18 cellular contexts compared by ENCODE assay signal in the genomic region with DNA sequence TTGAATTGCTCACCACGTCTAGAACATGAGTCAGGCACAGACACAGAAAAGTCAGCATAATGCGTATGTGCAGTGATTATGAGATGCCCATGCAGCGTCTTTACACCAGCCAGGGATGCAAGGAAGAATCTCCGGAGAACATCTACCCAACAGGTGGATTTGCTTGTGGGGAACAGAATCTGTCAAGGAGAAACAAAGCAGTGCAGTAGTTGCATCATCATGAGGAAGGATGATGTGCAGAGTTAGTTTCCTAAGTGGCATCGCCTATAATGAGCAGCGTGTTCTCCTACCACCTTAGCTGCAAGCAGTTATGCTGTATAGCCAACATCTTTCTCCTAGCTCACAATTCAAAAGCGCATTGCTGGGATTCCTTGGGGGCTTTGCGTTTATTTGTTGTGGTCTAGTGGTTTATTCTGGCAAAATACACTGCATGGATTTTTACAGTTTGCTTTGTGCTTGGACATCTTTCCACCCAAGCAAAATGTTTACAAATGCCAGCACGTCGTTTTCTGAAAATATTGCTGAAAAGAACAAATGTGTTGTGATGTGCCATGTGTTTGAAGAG.
"Had no signal": no experiment of that assay in that cellular context is flagged by ENCODE, and none has a peak within 500 bp of the region (broad histone marks: within the 10 kb centered on the region; RNA-seq: fewer than 3 reads in every experiment).

No MANE protein-coding gene starts in this region.

- H3K4me1 ChIP-seq: upper lobe of right lung had no signal

- H3K27ac Mint-ChIP-seq: activated CD4-positive, alpha-beta memory T cell treated with anti-CD3 and anti-CD28 coated beads for 36 hours; activated naive CD8-positive, alpha-beta T cell; activated T-helper 1 cell treated with anti-CD3 and anti-CD28 coated beads, Interleukin-12 subunit alpha, Interleukin-12 subunit beta, Interleukin-2, Interleukin-4 antibody, amounts not matched to agents 30 ng/mL and 10 ng/mL and 1 ng/mL, durations not matched to agents 14 hours and 24 hours and 36 hours; stimulated activated effector memory CD8-positive, alpha-beta T cell treated with anti-CD3 and anti-CD28 coated beads, Interleukin-12 subunit alpha, Interleukin-12 subunit beta, amount 100 ng/mL, for 72 hours; T-helper 2 cell treated with Interferon-gamma antibody and Interleukin-4, amounts not matched to agents 5 μg/mL and 100 μg/mL, for 36 hours; WTC11 had no signal

- H3K9me3 Mint-ChIP-seq: activated CD4-positive, alpha-beta memory T cell treated with anti-CD3 and anti-CD28 coated beads for 36 hours; activated T-helper 1 cell treated with anti-CD3 and anti-CD28 coated beads, Interleukin-12 subunit alpha, Interleukin-12 subunit beta, Interleukin-2, Interleukin-4 antibody, amounts not matched to agents 30 ng/mL and 10 ng/mL and 1 ng/mL, durations not matched to agents 14 hours and 24 hours and 36 hours; stimulated activated effector memory CD8-positive, alpha-beta T cell treated with anti-CD3 and anti-CD28 coated beads, Interleukin-12 subunit alpha, Interleukin-12 subunit beta, amount 100 ng/mL, for 72 hours; T-helper 2 cell treated with Interferon-gamma antibody and Interleukin-4, amounts not matched to agents 5 μg/mL and 100 μg/mL, for 36 hours had no signal

- H3K9me3 ChIP-seq: ovary, upper lobe of right lung had no signal

- H3K4me3 ChIP-seq: mucosa of descending colon, ovary, upper lobe of right lung had no signal

- H3K36me3 Mint-ChIP-seq: activated CD4-positive, alpha-beta memory T cell treated with anti-CD3 and anti-CD28 coated beads for 36 hours; activated naive CD8-positive, alpha-beta T cell; naive B cell; stimulated activated effector memory CD8-positive, alpha-beta T cell treated with anti-CD3 and anti-CD28 coated beads, Interleukin-12 subunit alpha, Interleukin-12 subunit beta, amount 100 ng/mL, for 72 hours; WTC11 had no signal

- ATAC-seq: left cardiac atrium; mucosa of descending colon; sciatic nerve; stimulated activated effector memory CD8-positive, alpha-beta T cell treated with anti-CD3 and anti-CD28 coated beads, Interleukin-12 subunit alpha, Interleukin-12 subunit beta, amount 100 ng/mL, for 72 hours; upper lobe of right lung; WTC11 had no signal

- H3K4me3 Mint-ChIP-seq: activated CD4-positive, alpha-beta memory T cell treated with anti-CD3 and anti-CD28 coated beads for 36 hours; activated naive CD8-positive, alpha-beta T cell; activated T-helper 1 cell treated with anti-CD3 and anti-CD28 coated beads, Interleukin-12 subunit alpha, Interleukin-12 subunit beta, Interleukin-2, Interleukin-4 antibody, amounts not matched to agents 30 ng/mL and 10 ng/mL and 1 ng/mL, durations not matched to agents 14 hours and 24 hours and 36 hours; stimulated activated effector memory CD8-positive, alpha-beta T cell treated with anti-CD3 and anti-CD28 coated beads, Interleukin-12 subunit alpha, Interleukin-12 subunit beta, amount 100 ng/mL, for 72 hours; T-helper 2 cell treated with Interferon-gamma antibody and Interleukin-4, amounts not matched to agents 5 μg/mL and 100 μg/mL, for 36 hours; WTC11 had no signal

- H3K27me3 ChIP-seq: ovary, upper lobe of right lung had no signal

- DNase-seq: activated CD4-positive, alpha-beta memory T cell treated with anti-CD3 and anti-CD28 coated beads for 36 hours; activated CD4-positive, alpha-beta T cell treated with anti-CD3 and anti-CD28 coated beads for 4 hours; activated T-cell treated with anti-CD3 and anti-CD28 coated beads for 4 hours; foreskin fibroblast; left cardiac atrium; mesenchymal stem cell; mucosa of descending colon; naive B cell; ovary; stimulated activated CD4-positive, alpha-beta T cell treated with anti-CD3 and anti-CD28 coated beads, Interleukin-4, amount 100 ng/mL, for 24 hours; upper lobe of right lung had no signal

- H3K36me3 ChIP-seq: ovary, upper lobe of right lung had no signal

- H3K27ac ChIP-seq: epithelial cell of prostate, ovary, upper lobe of right lung had no signal
